ENCODE assay signal across 20 cellular contexts in genomic region chr10:118926903-118927302, GRCh38.
A peak's percentile ranks its signal among the peaks of the same experiment; 100 is the strongest.
DNase-seq lines count a peak whose midpoint lies in the region; ATAC-seq and TF ChIP-seq lines count a peak whose summit lies in the region.
"Had no signal": no experiment of that assay in that cellular context is flagged by ENCODE, and none has a peak within 500 bp of the region (broad histone marks: within the 10 kb centered on the region; RNA-seq: fewer than 3 reads in every experiment).

No MANE protein-coding gene starts in this region.

- H3K36me3 Mint-ChIP-seq in activated CD8-positive, alpha-beta memory T cell treated with anti-CD3 and anti-CD28 coated beads, Interleukin-2, amount 10 ng/mL, durations not matched to agents 7 days and 5 days = no peaks in the 10 kb centered on the region
- no peaks in the 10 kb centered on the region for H3K36me3 Mint-ChIP-seq in type B pancreatic cell
- H3K36me3 Mint-ChIP-seq: CD4-positive, CD25-positive, alpha-beta regulatory T cell; CD8-positive, alpha-beta T cell had no signal

- no peak overlapping the region for H2BK120ac ChIP-seq in mesenchymal stem cell (ENCODE audit: low read depth, low read length)

- H3K9ac ChIP-seq in mesenchymal stem cell (ENCODE audit: low read length) = peak overlapping the region; percentile 29
- H3K9ac ChIP-seq: BLaER1 had no signal

- H2BK15ac ChIP-seq in mesenchymal stem cell (ENCODE audit: low read depth, poor library complexity, severe bottlenecking) = no peak overlapping the region

- CTCF ChIA-PET in activated CD8-positive, alpha-beta memory T cell treated with anti-CD3 and anti-CD28 coated beads, Interleukin-2, amount 10 ng/mL, durations not matched to agents 7 days and 5 days (lab: Charles Lee) = no interaction called here

- no peak overlapping the region for H2AFZ ChIP-seq in mesenchymal stem cell (ENCODE audit: low read depth, low read length)
- H2AFZ ChIP-seq: GM23338 had no signal

- H2AK5ac ChIP-seq in mesenchymal stem cell (ENCODE audit: low read length, severe bottlenecking) = no peak overlapping the region

- no peak overlapping the region for H3K23ac ChIP-seq in mesenchymal stem cell (ENCODE audit: low read length in 2 of 2)

- H3K9me3 Mint-ChIP-seq in activated CD8-positive, alpha-beta memory T cell treated with anti-CD3 and anti-CD28 coated beads, Interleukin-2, amount 10 ng/mL, durations not matched to agents 7 days and 5 days (ENCODE audit: low read depth) = peaks cover 6% of the 10 kb centered on the region
- H3K9me3 Mint-ChIP-seq in type B pancreatic cell = no peaks in the 10 kb centered on the region

- H3K14ac ChIP-seq in mesenchymal stem cell (ENCODE audit: low read length in 2 of 2) = no peak overlapping the region

- no peak overlapping the region for H3K4me3 Mint-ChIP-seq in activated CD8-positive, alpha-beta memory T cell treated with anti-CD3 and anti-CD28 coated beads, Interleukin-2, amount 10 ng/mL, durations not matched to agents 7 days and 5 days
- H3K4me3 Mint-ChIP-seq in type B pancreatic cell = no peak overlapping the region
- H3K4me3 Mint-ChIP-seq: B cell; CD4-positive, CD25-positive, alpha-beta regulatory T cell; CD8-positive, alpha-beta T cell; GM23338; H9; HFFc6 had no signal

- H3K27me3 ChIP-seq in mesenchymal stem cell (ENCODE audit: control insufficient read depth in 1 of 2, insufficient read depth in 1 of 2, low read length in 2 of 2) = peaks cover 0 to 4% of the 10 kb centered on the region in 2 experiments
- H3K27me3 ChIP-seq: BLaER1 had no signal

- H3K9me3 ChIP-seq in mesenchymal stem cell (ENCODE audit: control insufficient read depth, low read length) = peaks cover 14% of the 10 kb centered on the region

- H3K27ac Mint-ChIP-seq in activated CD8-positive, alpha-beta memory T cell treated with anti-CD3 and anti-CD28 coated beads, Interleukin-2, amount 10 ng/mL, durations not matched to agents 7 days and 5 days = no peak overlapping the region
- no peak overlapping the region for H3K27ac Mint-ChIP-seq in type B pancreatic cell
- H3K27ac Mint-ChIP-seq: B cell; CD4-positive, CD25-positive, alpha-beta regulatory T cell; CD8-positive, alpha-beta T cell; GM23338; H9; HFFc6 had no signal

- H3K4me1 ChIP-seq in mesenchymal stem cell (ENCODE audit: control insufficient read depth, insufficient read depth, low read depth, low read length) = peaks cover 1% of the 10 kb centered on the region
- H3K4me1 ChIP-seq: Caco-2 had no signal

- TF ChIP-seq CTCF in type B pancreatic cell (conservative IDR thresholded peaks at IDR 0.05) = no peak

- ATAC-seq in activated CD8-positive, alpha-beta memory T cell treated with anti-CD3 and anti-CD28 coated beads, Interleukin-2, amount 10 ng/mL, durations not matched to agents 7 days and 5 days = no peak
- ATAC-seq: CD8-positive, alpha-beta T cell; GM23338; HCT116 had no signal

- DNase-seq in activated CD8-positive, alpha-beta memory T cell treated with anti-CD3 and anti-CD28 coated beads, Interleukin-2, amount 10 ng/mL, durations not matched to agents 7 days and 5 days = peak; percentile 21
- DNase-seq in activated CD8-positive, alpha-beta memory T cell treated with anti-CD3 and anti-CD28 coated beads, Interleukin-2, amount 50 U/mL, for 48 hours = no peak
- DNase-seq in NCI-H69 (lab: John Stamatoyannopoulos, UW) = peak; percentile 5
- no peak for DNase-seq in mesenchymal stem cell
- peak; percentile 1 for DNase-seq in type B pancreatic cell (ENCODE audit: extremely low spot score, unreplicated experiment)
- no peak for DNase-seq in NCI-H2227 (lab: John Stamatoyannopoulos, UW; ENCODE audit: unreplicated experiment)
- DNase-seq in NK-92 (lab: John Stamatoyannopoulos, UW; ENCODE audit: unreplicated experiment) = no peak
- DNase-seq: Caco-2; CD4-positive, CD25-positive, alpha-beta regulatory T cell; CD8-positive, alpha-beta T cell; DMS153; DND-41; H9; HFFc6 had no signal

- no peaks in the 10 kb centered on the region for H3K36me3 ChIP-seq in mesenchymal stem cell (ENCODE audit: control insufficient read depth in 1 of 2, insufficient read depth in 2 of 2, low read depth in 1 of 2, low read length in 2 of 2)
- H3K36me3 ChIP-seq: BLaER1 had no signal

- no peaks in the 10 kb centered on the region for H3K79me1 ChIP-seq in mesenchymal stem cell (replicated peaks; ENCODE audit: low read length, poor library complexity, severe bottlenecking)

- no peak overlapping the region for H3K18ac ChIP-seq in mesenchymal stem cell (ENCODE audit: low read depth in 1 of 2, low read length in 2 of 2)

- H2BK5ac ChIP-seq in mesenchymal stem cell (ENCODE audit: low read depth, low read length, poor library complexity, severe bottlenecking) = peak overlapping the region; percentile 31

- peaks cover 3% of the 10 kb centered on the region for H3K4me1 Mint-ChIP-seq in activated CD8-positive, alpha-beta memory T cell treated with anti-CD3 and anti-CD28 coated beads, Interleukin-2, amount 10 ng/mL, durations not matched to agents 7 days and 5 days
- H3K4me1 Mint-ChIP-seq in type B pancreatic cell (ENCODE audit: unreplicated experiment) = no peaks in the 10 kb centered on the region
- H3K4me1 Mint-ChIP-seq: B cell; CD4-positive, CD25-positive, alpha-beta regulatory T cell; GM23338; H9 had no signal

- no peak overlapping the region for H3K27ac ChIP-seq in mesenchymal stem cell (ENCODE audit: low read length, poor library complexity, severe bottlenecking)
- H3K27ac ChIP-seq: 22Rv1, BLaER1, C4-2B had no signal

- no peak overlapping the region for H3K4me3 ChIP-seq in mesenchymal stem cell (ENCODE audit: insufficient read depth in 1 of 2, low read depth in 1 of 2, low read length in 2 of 2)
- H3K4me3 ChIP-seq: BLaER1, GM23338 had no signal

- H4K8ac ChIP-seq in mesenchymal stem cell (ENCODE audit: low read length) = no peak overlapping the region

- no peak overlapping the region for H3K4me2 ChIP-seq in mesenchymal stem cell (ENCODE audit: low read length, poor library complexity, severe bottlenecking)
- H3K4me2 ChIP-seq: BLaER1, GM23338 had no signal

- whole genome bisulfite sequencing in mesenchymal stem cell = no CpG with 5 or more reads among the region's 1 CpG

- no peak overlapping the region for H4K91ac ChIP-seq in mesenchymal stem cell (ENCODE audit: low read length)

- no peak overlapping the region for H2BK12ac ChIP-seq in mesenchymal stem cell (ENCODE audit: low read length in 2 of 2)

- H3K27me3 Mint-ChIP-seq in activated CD8-positive, alpha-beta memory T cell treated with anti-CD3 and anti-CD28 coated beads, Interleukin-2, amount 10 ng/mL, durations not matched to agents 7 days and 5 days = peaks cover 22% of the 10 kb centered on the region
- peaks cover 5% of the 10 kb centered on the region for H3K27me3 Mint-ChIP-seq in type B pancreatic cell

- H3K4ac ChIP-seq in mesenchymal stem cell (ENCODE audit: low read depth in 1 of 2, low read length in 2 of 2) = no peak overlapping the region

Comparison
In these comparisons a context has a peak if more than half of its experiments do, and no peak if none do; other contexts are left out.
1. DNase-seq: peak in activated CD8-positive, alpha-beta memory T cell treated with anti-CD3 and anti-CD28 coated beads, Interleukin-2, amount 10 ng/mL, durations not matched to agents 7 days and 5 days (single experiment), NCI-H69 (single experiment) and type B pancreatic cell (single experiment); none in activated CD8-positive, alpha-beta memory T cell treated with anti-CD3 and anti-CD28 coated beads, Interleukin-2, amount 50 U/mL, for 48 hours (single experiment), mesenchymal stem cell (single experiment), NCI-H2227 (single experiment) and NK-92 (single experiment).